Comparison of ENCODE assay signal across 16 cellular contexts in the genomic region with DNA sequence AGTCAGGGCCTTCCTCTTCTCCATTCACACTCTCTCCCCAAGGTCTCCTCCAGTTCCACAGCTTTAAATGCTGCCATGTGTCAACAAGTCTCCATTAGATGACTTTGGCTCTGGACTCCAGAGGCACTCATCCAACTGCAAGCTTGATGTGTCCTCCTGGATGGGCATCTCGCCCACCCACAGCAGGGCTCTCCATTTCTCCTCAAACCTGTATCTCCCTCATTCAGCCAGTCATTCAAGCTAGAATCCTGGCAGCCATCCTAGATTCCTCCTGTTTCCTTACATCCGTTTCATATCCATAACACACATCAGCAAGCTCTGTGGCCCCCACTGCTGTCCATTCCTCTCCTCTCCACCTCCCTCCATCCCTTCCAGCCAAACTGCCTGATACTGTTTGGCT.
DNase-seq lines count a peak whose midpoint lies in the region; TF ChIP-seq lines count a peak whose summit lies in the region.
"Had no signal": no experiment of that assay in that cellular context is flagged by ENCODE, and none has a peak within 500 bp of the region (broad histone marks: within the 10 kb centered on the region; RNA-seq: fewer than 3 reads in every experiment).

No MANE protein-coding gene starts in this region.

- peak; percentile 13 for TF ChIP-seq CTCF in astrocyte of the spinal cord (IDR thresholded peaks at IDR 0.05; ENCODE audit: low read depth, low read length)
- TF ChIP-seq CTCF in prostate gland (IDR thresholded peaks at IDR 0.05) = no peak
- TF ChIP-seq CTCF in GM10248 (IDR thresholded peaks at IDR 0.05; ENCODE audit: control extremely low read depth, extremely low read depth, low read depth, missing control alignments) = no peak

- WGBS in prostate gland = 34% methylated on average over 2 of the region's 2 CpGs

- CTCF ChIA-PET in GM10248 (lab: Yijun Ruan, JAX) = interaction anchor here (1.2 to 1.5 kb wide), 2 partner anchors 8 to 11 kb away, joined by 3 read pairs; no protein-coding TSS in a partner anchor

- no peaks in the 10 kb centered on the region for H3K9me3 ChIP-seq in prostate gland
- H3K9me3 ChIP-seq: gastroesophageal sphincter, psoas muscle, testis had no signal

- H3K4me1 ChIP-seq in prostate gland (replicated peaks) = peaks cover 3% of the 10 kb centered on the region
- H3K4me1 ChIP-seq: gastroesophageal sphincter, psoas muscle, testis had no signal

- DNase-seq in G401 (ENCODE audit: low spot score) (peak; percentile 84), NCI-H2081 (lab: John Stamatoyannopoulos, UW) (peak; percentile 84 to 89), astrocyte of the spinal cord (ENCODE audit: low read depth, low spot score) (peak; percentile 45), prostate gland (ENCODE audit: low spot score) (peak; percentile 70), GM10248 (ENCODE audit: extremely low spot score) (no peak), SHP77 (lab: John Stamatoyannopoulos, UW) (no peak), superior temporal gyrus (ENCODE audit: extremely low spot score) (no peak)
- DNase-seq: activated CD4-positive, alpha-beta T cell treated with anti-CD3 and anti-CD28 coated beads, Interleukin-2, amount 10 ng/mL, durations not matched to agents 24 days and 14 days; kidney glomerular epithelial cell; NCI-H1436 treated with DMSO at 0.1 percent for 48 hours; psoas muscle; T-helper 2 cell; testis had no signal

- no peak overlapping the region for H3K27ac ChIP-seq in prostate gland
- H3K27ac ChIP-seq: gastroesophageal sphincter, HL-60, psoas muscle, testis had no signal

- in situ Hi-C loops in G401 (cut with HindIII; ENCODE audit: low sequenced_read_pairs) = no loop called here
- in situ Hi-C loops in astrocyte of the spinal cord (cut with HindIII; ENCODE audit: low sequenced_read_pairs) = no loop called here

- no peaks in the 10 kb centered on the region for H3K27me3 ChIP-seq in prostate gland (replicated peaks; ENCODE audit: insufficient read depth)
- H3K27me3 ChIP-seq: gastroesophageal sphincter, testis had no signal

- H3K4me3 ChIP-seq in astrocyte of the spinal cord (ENCODE audit: low read depth, low read length) (no peak overlapping the region), prostate gland (no peak overlapping the region)
- H3K4me3 ChIP-seq: gastroesophageal sphincter, lung, psoas muscle, testis had no signal

- intact Hi-C loops in prostate gland (cut with DNase I) = no loop called here

- TF ChIP-seq POLR2A in prostate gland (IDR thresholded peaks at IDR 0.05) = no peak

- POLR2A ChIA-PET in GM10248 (lab: Yijun Ruan, JAX) = no interaction called here

- no peaks in the 10 kb centered on the region for H3K36me3 ChIP-seq in prostate gland
- H3K36me3 ChIP-seq: gastroesophageal sphincter had no signal

Comparison
In these comparisons a context has a peak if more than half of its experiments do, and no peak if none do; other contexts are left out.
1. DNase-seq: peak in G401 (single experiment), NCI-H2081 (2 of 2), astrocyte of the spinal cord (single experiment) and prostate gland (single experiment); none in GM10248 (single experiment), SHP77 (0 of 2) and superior temporal gyrus (single experiment).